19 cellular contexts compared by ENCODE assay signal in genomic region chr18:44568343-44568742, GRCh38.
A peak's percentile ranks its signal among the peaks of the same experiment; 100 is the strongest.
DNase-seq lines count a peak whose midpoint lies in the region; ATAC-seq and TF ChIP-seq lines count a peak whose summit lies in the region.
"Had no signal": no experiment of that assay in that cellular context is flagged by ENCODE, and none has a peak within 500 bp of the region (broad histone marks: within the 10 kb centered on the region; RNA-seq: fewer than 3 reads in every experiment).

No MANE protein-coding gene starts in this region.

- no peak overlapping the region for H4K12ac ChIP-seq in trophoblast cell (ENCODE audit: low read depth, low read length)

- no peak for DNase-seq in RWPE1 (ENCODE audit: low spot score)
- DNase-seq in mammary epithelial cell: peak; percentile 86
- peak; percentile 20 to 52 for DNase-seq in trophoblast cell
- DNase-seq in naive thymus-derived CD4-positive, alpha-beta T cell: no peak
- DNase-seq in iPS-NIHi11 (ENCODE audit: low spot score): no peak
- DNase-seq in COLO668 (lab: John Stamatoyannopoulos, UW; ENCODE audit: unreplicated experiment): no peak
- DNase-seq: C1 segment of cervical spinal cord; Caco-2; CD4-positive, alpha-beta memory T cell; NCI-H1105; NCI-H1436 treated with DMSO at 0.1 percent for 48 hours; NCI-H1930; NCI-H2107; NCI-H446; NCI-H524 treated with DMSO at 0.1 percent for 48 hours; NCI-H774; SHP77 had no signal

- H2BK5ac ChIP-seq in trophoblast cell (ENCODE audit: low read depth, low read length, poor library complexity): peak overlapping the region; percentile 86

- H3K9me3 ChIP-seq in mammary epithelial cell (replicated peaks; ENCODE audit: insufficient read depth, low read length) (no peaks in the 10 kb centered on the region), trophoblast cell (ENCODE audit: insufficient read depth, low read depth, low read length) (no peaks in the 10 kb centered on the region)
- no peaks in the 10 kb centered on the region for H3K9me3 ChIP-seq in naive thymus-derived CD4-positive, alpha-beta T cell (ENCODE audit: control insufficient read depth in 2 of 3, low read length in 3 of 3)
- H3K9me3 ChIP-seq: Caco-2 had no signal

- H3K9ac ChIP-seq in mammary epithelial cell (ENCODE audit: insufficient read depth, low read length) (no peak overlapping the region), trophoblast cell (ENCODE audit: low read length) (no peak overlapping the region)

- peaks cover 0 to 2% (median 0%) of the 10 kb centered on the region in 7 donors for H3K4me1 Mint-ChIP-seq in naive thymus-derived CD4-positive, alpha-beta T cell
- H3K4me1 Mint-ChIP-seq: CD4-positive, alpha-beta memory T cell had no signal

- H2BK120ac ChIP-seq in trophoblast cell (ENCODE audit: insufficient read depth, low read length, poor library complexity): peak overlapping the region; percentile 96

- H4K20me1 ChIP-seq in mammary epithelial cell (ENCODE audit: insufficient read depth, low read length): no peaks in the 10 kb centered on the region

- in situ Hi-C loops in mammary epithelial cell (cut with MboI; ENCODE audit: low sequenced_read_pairs in 2 of 2): no loop called here

- H2AK5ac ChIP-seq in trophoblast cell (ENCODE audit: low read length): peak overlapping the region; percentile 44

- no peak overlapping the region for H3K4me3 ChIP-seq in mammary epithelial cell (replicated peaks in 1 of 3; ENCODE audit: insufficient read depth in 1 of 3, low read depth in 2 of 3, low read length in 3 of 3)
- no peak overlapping the region for H3K4me3 ChIP-seq in trophoblast cell (ENCODE audit: low read depth, low read length)
- no peak overlapping the region for H3K4me3 ChIP-seq in naive thymus-derived CD4-positive, alpha-beta T cell (ENCODE audit: low read length)
- H3K4me3 ChIP-seq: PC-9 had no signal

- H3K27ac Mint-ChIP-seq in naive thymus-derived CD4-positive, alpha-beta T cell: no peak overlapping the region
- H3K27ac Mint-ChIP-seq: CD4-positive, alpha-beta memory T cell had no signal

- WGBS in mammary epithelial cell (ENCODE audit: low coverage, missing lambda C conversion rate): 0% methylated on average over 2 of the region's 2 CpGs
- no CpG with 5 or more reads among the region's 2 CpGs for WGBS in trophoblast cell (ENCODE audit: extremely low coverage, insufficient coverage, insufficient read length)

- H2AFZ ChIP-seq in mammary epithelial cell (ENCODE audit: low read depth, low read length): peak overlapping the region; percentile 56
- no peak overlapping the region for H2AFZ ChIP-seq in trophoblast cell (ENCODE audit: insufficient read depth, low read length, poor library complexity)
- H2AFZ ChIP-seq: PC-9 had no signal

- H3K18ac ChIP-seq in trophoblast cell (ENCODE audit: low read length): peak overlapping the region; percentile 88

- H3K36me3 ChIP-seq in mammary epithelial cell (ENCODE audit: insufficient read depth, low read length) (no peaks in the 10 kb centered on the region), trophoblast cell (ENCODE audit: control insufficient read depth in 1 of 2, insufficient read depth in 2 of 2, low read length in 2 of 2) (no peaks in the 10 kb centered on the region)
- H3K36me3 ChIP-seq in naive thymus-derived CD4-positive, alpha-beta T cell (ENCODE audit: control insufficient read depth in 2 of 3, insufficient read depth in 3 of 3, low read length in 3 of 3): no peaks in the 10 kb centered on the region

- H3K79me2 ChIP-seq in mammary epithelial cell (ENCODE audit: insufficient read depth, low read length): no peaks in the 10 kb centered on the region
- no peaks in the 10 kb centered on the region for H3K79me2 ChIP-seq in trophoblast cell (ENCODE audit: control insufficient read depth, insufficient read depth, low read length, poor library complexity)

- H3K4me2 ChIP-seq in mammary epithelial cell (ENCODE audit: insufficient read depth, low read depth, low read length) (peak overlapping the region; percentile 56), trophoblast cell (ENCODE audit: low read length) (no peak overlapping the region)
- H3K4me2 ChIP-seq: PC-9 had no signal

- H4K91ac ChIP-seq in trophoblast cell (ENCODE audit: low read depth, low read length): peak overlapping the region; percentile 64

- no peak for ATAC-seq in HG03039 (IDR thresholded peaks at IDR 0.05; ENCODE audit: unreplicated experiment)
- no peak for ATAC-seq in naive thymus-derived CD4-positive, alpha-beta T cell

- H3K27ac ChIP-seq in RWPE1 (peak overlapping the region; percentile 57), mammary epithelial cell (ENCODE audit: insufficient read depth, low read depth, low read length) (peak overlapping the region; percentile 55), trophoblast cell (ENCODE audit: low read depth, low read length) (peak overlapping the region; percentile 61)
- no peak overlapping the region for H3K27ac ChIP-seq in naive thymus-derived CD4-positive, alpha-beta T cell (ENCODE audit: low read depth, low read length)
- H3K27ac ChIP-seq: PC-9 had no signal

- H3K36me3 Mint-ChIP-seq in naive thymus-derived CD4-positive, alpha-beta T cell: no peaks in the 10 kb centered on the region
- H3K36me3 Mint-ChIP-seq: CD4-positive, alpha-beta memory T cell had no signal

- peak overlapping the region; percentile 50 for H4K8ac ChIP-seq in trophoblast cell (ENCODE audit: low read depth, low read length)

- peaks cover 12% of the 10 kb centered on the region for H3K79me1 ChIP-seq in trophoblast cell (ENCODE audit: low read length)

- H3K4me1 ChIP-seq in mammary epithelial cell (ENCODE audit: insufficient read depth, low read length) (peaks cover 28% of the 10 kb centered on the region), trophoblast cell (ENCODE audit: control insufficient read depth in 1 of 2, insufficient read depth in 2 of 2, low read length in 2 of 2) (peaks cover 7 to 13% of the 10 kb centered on the region in 2 experiments)
- H3K4me1 ChIP-seq in naive thymus-derived CD4-positive, alpha-beta T cell (ENCODE audit: control insufficient read depth in 2 of 2, insufficient read depth in 2 of 2, low read length in 2 of 2): no peaks in the 10 kb centered on the region
- H3K4me1 ChIP-seq: Caco-2 had no signal

- POLR2A ChIA-PET in RWPE1 (lab: Yijun Ruan, JAX; ENCODE audit: low non-redundant PET): no interaction called here
- POLR2A ChIA-PET in naive thymus-derived CD4-positive, alpha-beta T cell (lab: Charles Lee): no interaction called here

- no peak overlapping the region for H3K23ac ChIP-seq in trophoblast cell (ENCODE audit: low read length)

- dilution Hi-C loops in mammary epithelial cell (cut with HindIII; ENCODE audit: low sequenced_read_pairs): no loop called here

- H3K9me3 Mint-ChIP-seq in naive thymus-derived CD4-positive, alpha-beta T cell: peaks cover 0 to 9% (median 0%) of the 10 kb centered on the region in 11 donors

- BruUV-seq in mammary epithelial cell (replicated peaks; lab: Mats Ljungman, UMichigan): no TSS peak

- TF ChIP-seq CTCF in RWPE1 (conservative IDR thresholded peaks at IDR 0.05; ENCODE audit: low read depth) (no peak), mammary epithelial cell (conservative IDR thresholded peaks at IDR 0.05 in 1 of 2, IDR thresholded peaks at IDR 0.05 in 1 of 2; ENCODE audit: extremely low read depth in 1 of 2, insufficient read depth in 1 of 2, low read depth in 1 of 2, low read length in 2 of 2) (no peak)

- peak overlapping the region; percentile 89 for H3K14ac ChIP-seq in trophoblast cell (ENCODE audit: low read length)

- H3K27me3 Mint-ChIP-seq in naive thymus-derived CD4-positive, alpha-beta T cell: peaks cover 0 to 8% (median 0%) of the 10 kb centered on the region in 5 donors

- no peak overlapping the region for H3K4me3 Mint-ChIP-seq in naive thymus-derived CD4-positive, alpha-beta T cell
- H3K4me3 Mint-ChIP-seq: CD4-positive, alpha-beta memory T cell had no signal

- H3K27me3 ChIP-seq in mammary epithelial cell (ENCODE audit: insufficient read depth, low read length): no peaks in the 10 kb centered on the region
- H3K27me3 ChIP-seq in trophoblast cell (ENCODE audit: insufficient read depth, low read length): no peaks in the 10 kb centered on the region
- H3K27me3 ChIP-seq in naive thymus-derived CD4-positive, alpha-beta T cell (ENCODE audit: control insufficient read depth in 2 of 2, insufficient read depth in 2 of 2, low read length in 2 of 2): no peaks in the 10 kb centered on the region

- intact Hi-C loops in mammary epithelial cell (cut with micrococcal nuclease): loop anchor here (2.0 to 5.0 kb wide), 3 partner anchors 16 to 436 kb away; no protein-coding TSS in a partner anchor
- intact Hi-C loops in naive thymus-derived CD4-positive, alpha-beta T cell (cut with micrococcal nuclease): no loop called here

- H2BK12ac ChIP-seq in trophoblast cell (ENCODE audit: low read length): peak overlapping the region; percentile 98

- CTCF ChIA-PET in RWPE1 (lab: Yijun Ruan, JAX) (interaction anchor here (0.6 kb wide), 1 partner anchor 384 kb away, joined by 14 read pairs; no protein-coding TSS in a partner anchor), mammary epithelial cell (lab: Charles Lee; ENCODE audit: low non-redundant PET) (interaction anchor here (0.7 kb wide), 1 partner anchor 110 kb away, joined by 3 read pairs; no protein-coding TSS in a partner anchor)
- CTCF ChIA-PET in naive thymus-derived CD4-positive, alpha-beta T cell (lab: Charles Lee): no interaction called here

- no peak overlapping the region for H3K4ac ChIP-seq in trophoblast cell (ENCODE audit: low read depth, low read length)

Comparison
In these comparisons a context has a peak if more than half of its experiments do, and no peak if none do; other contexts are left out.
1. DNase-seq: peak in mammary epithelial cell (single experiment) and trophoblast cell (2 of 2); none in RWPE1 (single experiment), naive thymus-derived CD4-positive, alpha-beta T cell (0 of 9), iPS-NIHi11 (single experiment) and COLO668 (single experiment).